ENCODE assay signal across 10 cellular contexts in genomic region chr1:8903410-8903809, GRCh38. TPM values are rescaled to one million over a fixed set of nuclear protein-coding genes. Genes with fewer than 3 reads are reported as not detected.
DNase-seq lines count a peak whose midpoint lies in the region; ATAC-seq, FAIRE-seq and TF ChIP-seq lines count a peak whose summit lies in the region.
"Had no signal": no experiment of that assay in that cellular context is flagged by ENCODE, and none has a peak within 500 bp of the region (broad histone marks: within the 10 kb centered on the region; RNA-seq: fewer than 3 reads in every experiment).

No MANE protein-coding gene starts in this region.

- peaks cover 6% of the 10 kb centered on the region for H3K9me3 Mint-ChIP-seq in activated CD8-positive, alpha-beta T cell treated with anti-CD3 and anti-CD28 coated beads, Interleukin-2, amount 10 ng/mL, durations not matched to agents 7 days and 5 days (ENCODE audit: insufficient read depth)
- H3K9me3 Mint-ChIP-seq: activated T-cell treated with anti-CD3 and anti-CD28 coated beads, Interleukin-2, amount 50 U/mL, for 72 hours had no signal

- intact Hi-C loops in uterus (cut with DNase I; ENCODE audit: low total_unique reads) = no loop called here

- H3K27ac Mint-ChIP-seq in activated CD8-positive, alpha-beta T cell treated with anti-CD3 and anti-CD28 coated beads, Interleukin-2, amount 10 ng/mL, durations not matched to agents 7 days and 5 days = peak overlapping the region; percentile 4

- TF ChIP-seq CTCF in gastroesophageal sphincter (IDR thresholded peaks at IDR 0.05) (peak in 1 of 4 experiments; percentile 8), uterus (IDR thresholded peaks at IDR 0.05) (no peak)

- H3K9me3 ChIP-seq in gastroesophageal sphincter = no peaks in the 10 kb centered on the region
- H3K9me3 ChIP-seq in uterus = no peaks in the 10 kb centered on the region

- peaks cover 65% of the 10 kb centered on the region for H3K36me3 Mint-ChIP-seq in activated CD8-positive, alpha-beta T cell treated with anti-CD3 and anti-CD28 coated beads, Interleukin-2, amount 10 ng/mL, durations not matched to agents 7 days and 5 days (ENCODE audit: low read depth)

- peaks cover 0 to 15% (median 9%) of the 10 kb centered on the region in 3 donors for H3K4me1 ChIP-seq in gastroesophageal sphincter
- no peaks in the 10 kb centered on the region for H3K4me1 ChIP-seq in uterus

- POLR2A ChIA-PET in activated CD8-positive, alpha-beta T cell treated with anti-CD3 and anti-CD28 coated beads, Interleukin-2, amount 10 ng/mL, durations not matched to agents 7 days and 5 days (lab: Charles Lee) = interaction anchor here (7.6 kb wide), 1 partner anchor 25 kb away, joined by 66 read pairs; the partner anchor contains the start of gene ENO1

- H3K4me3 Mint-ChIP-seq in activated CD8-positive, alpha-beta T cell treated with anti-CD3 and anti-CD28 coated beads, Interleukin-2, amount 10 ng/mL, durations not matched to agents 7 days and 5 days = no peak overlapping the region
- H3K4me3 Mint-ChIP-seq: activated T-cell treated with anti-CD3 and anti-CD28 coated beads, Interleukin-2, amount 50 U/mL, for 72 hours had no signal

- no peak for TF ChIP-seq POLR2A in gastroesophageal sphincter (IDR thresholded peaks at IDR 0.05)
- TF ChIP-seq POLR2A in erythroblast (IDR thresholded peaks at IDR 0.05; ENCODE audit: low read length) = no peak
- TF ChIP-seq POLR2A in uterus (IDR thresholded peaks at IDR 0.05) = no peak

- H3K4me3 ChIP-seq in gastroesophageal sphincter = no peak overlapping the region
- H3K4me3 ChIP-seq in uterus = no peak overlapping the region

- peak overlapping the region in 3 of 4 donors; percentile 59 to 74 (median 65) for H3K27ac ChIP-seq in gastroesophageal sphincter
- H3K27ac ChIP-seq in uterus = peak overlapping the region in 1 of 2 donors; percentile 67

- H3K36me3 ChIP-seq in gastroesophageal sphincter (no peaks in the 10 kb centered on the region), uterus (no peaks in the 10 kb centered on the region)

- no peaks in the 10 kb centered on the region for H3K27me3 Mint-ChIP-seq in activated CD8-positive, alpha-beta T cell treated with anti-CD3 and anti-CD28 coated beads, Interleukin-2, amount 10 ng/mL, durations not matched to agents 7 days and 5 days (ENCODE audit: low read depth)

- peak; percentile 35 for DNase-seq in stimulated activated CD4-positive, alpha-beta T cell treated with anti-CD3 and anti-CD28 coated beads, Interleukin-1b, Interleukin-23, amount 100 ng/mL, for 48 hours
- no peak for DNase-seq in stimulated activated CD4-positive, alpha-beta T cell treated with anti-CD3 and anti-CD28 coated beads, Interleukin-2, amount 100 ng/mL, for 24 hours
- DNase-seq in activated CD8-positive, alpha-beta T cell treated with anti-CD3 and anti-CD28 coated beads, Interleukin-2, amount 10 ng/mL, durations not matched to agents 7 days and 5 days = peak; percentile 46
- DNase-seq in urothelium cell line (ENCODE audit: low spot score) = peak; percentile 37
- no peak for DNase-seq in activated T-cell treated with anti-CD3 and anti-CD28 coated beads, Interleukin-2, amount 50 U/mL, for 1 hour
- DNase-seq in erythroblast (lab: John Stamatoyannopoulos, UW) = no peak
- DNase-seq in uterus = no peak
- DNase-seq: Kasumi-1 had no signal

- no peak for TF ChIP-seq EP300 in gastroesophageal sphincter (IDR thresholded peaks at IDR 0.05)

- H3K27me3 ChIP-seq in gastroesophageal sphincter = no peaks in the 10 kb centered on the region
- no peaks in the 10 kb centered on the region for H3K27me3 ChIP-seq in uterus

- CTCF ChIA-PET in activated CD8-positive, alpha-beta T cell treated with anti-CD3 and anti-CD28 coated beads, Interleukin-2, amount 10 ng/mL, durations not matched to agents 7 days and 5 days (lab: Charles Lee) = interaction anchor here (0.7 to 4.0 kb wide), 3 partner anchors 15 to 101 kb away, joined by 3 to 25 read pairs (median 7); no protein-coding TSS in a partner anchor

- FAIRE-seq in urothelium cell line (lab: Jason Lieb, UNC) = no peak

- peaks cover 68% of the 10 kb centered on the region for H3K4me1 Mint-ChIP-seq in activated CD8-positive, alpha-beta T cell treated with anti-CD3 and anti-CD28 coated beads, Interleukin-2, amount 10 ng/mL, durations not matched to agents 7 days and 5 days (ENCODE audit: low read depth)

- 98% methylated on average over 6 of the region's 6 CpGs; no CpG with 5 or more reads in 1 of the 2 donors for WGBS in gastroesophageal sphincter (ENCODE audit: low coverage in 1 of 2), 2 donors

- no peak for ATAC-seq in activated CD8-positive, alpha-beta T cell treated with anti-CD3 and anti-CD28 coated beads, Interleukin-2, amount 10 ng/mL, durations not matched to agents 7 days and 5 days
- no peak for ATAC-seq in gastroesophageal sphincter
- ATAC-seq: activated T-cell treated with anti-CD3 and anti-CD28 coated beads, Interleukin-2, amount 50 U/mL, for 72 hours had no signal

RNA-seq across cellular contexts. Expression of gene ENO1, which starts 24.9 kb away (rescaled TPM):
- 1,000 to 10,000 TPM; 3,150 to 3,216 TPM for total RNA-seq in activated CD8-positive, alpha-beta T cell treated with anti-CD3 and anti-CD28 coated beads, Interleukin-2, amount 10 ng/mL, durations not matched to agents 7 days and 5 days
- total RNA-seq in gastroesophageal sphincter (1,000 to 10,000 TPM in 1 of 4 donors, 100 to 1,000 TPM in 3; 453 to 1,066 (median 553) TPM), uterus (100 to 1,000 TPM; 123 to 358 (median 225) TPM)

RNA-seq across cellular contexts. Expression of gene CA6, which starts 42.3 kb away (rescaled TPM):
- 1 to 10 TPM; 6.3 to 6.4 TPM for total RNA-seq in activated CD8-positive, alpha-beta T cell treated with anti-CD3 and anti-CD28 coated beads, Interleukin-2, amount 10 ng/mL, durations not matched to agents 7 days and 5 days
- not detected for total RNA-seq in gastroesophageal sphincter
- total RNA-seq in uterus = not detected

Comparison
In these comparisons a context has a peak if more than half of its experiments do, and no peak if none do; other contexts are left out.
1. DNase-seq: peak in stimulated activated CD4-positive, alpha-beta T cell treated with anti-CD3 and anti-CD28 coated beads, Interleukin-1b, Interleukin-23, amount 100 ng/mL, for 48 hours (single experiment), activated CD8-positive, alpha-beta T cell treated with anti-CD3 and anti-CD28 coated beads, Interleukin-2, amount 10 ng/mL, durations not matched to agents 7 days and 5 days (single experiment) and urothelium cell line (single experiment); none in stimulated activated CD4-positive, alpha-beta T cell treated with anti-CD3 and anti-CD28 coated beads, Interleukin-2, amount 100 ng/mL, for 24 hours (0 of 2), activated T-cell treated with anti-CD3 and anti-CD28 coated beads, Interleukin-2, amount 50 U/mL, for 1 hour (single experiment), erythroblast (0 of 2) and uterus (0 of 2).
2. RNA of gene CA6, which starts 42.3 kb away (total RNA-seq): 6.3 to 6.4 TPM in activated CD8-positive, alpha-beta T cell treated with anti-CD3 and anti-CD28 coated beads, Interleukin-2, amount 10 ng/mL, durations not matched to agents 7 days and 5 days; not detected in gastroesophageal sphincter and not detected in uterus; every median in the first group is over 4 times any median in the second.